28 cellular contexts compared by ENCODE assay signal in the genomic region with DNA sequence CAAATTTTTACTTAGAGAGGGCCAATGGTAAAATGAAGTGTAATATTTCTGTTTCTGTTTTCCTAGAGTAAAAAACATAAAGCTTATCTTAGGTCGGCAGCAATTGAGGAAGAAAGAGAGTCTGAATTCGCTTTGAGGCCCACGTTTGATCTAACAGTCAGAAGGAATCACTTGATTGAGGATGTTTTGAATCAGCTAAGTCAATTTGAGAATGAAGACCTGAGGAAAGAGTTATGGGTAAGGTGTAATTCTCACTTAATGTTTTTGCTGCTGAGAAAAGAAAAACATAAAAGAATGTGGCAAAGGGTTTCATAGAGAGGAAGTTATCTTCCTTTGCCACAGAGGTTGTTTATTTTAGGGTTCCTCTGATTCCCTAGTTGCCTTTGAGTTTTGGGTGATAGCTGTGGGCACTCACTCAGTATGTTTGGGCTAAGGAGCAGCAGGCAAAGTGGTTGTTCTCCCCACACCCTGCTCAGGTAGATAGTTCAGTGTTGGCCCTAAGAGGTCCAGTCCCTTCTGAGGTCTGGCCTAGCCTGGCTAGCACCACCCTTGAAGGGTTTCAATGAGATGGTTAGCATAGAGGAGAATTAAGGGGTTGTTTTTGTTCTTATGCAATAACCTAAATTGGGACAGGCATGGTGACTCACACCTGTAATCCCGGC. TPM values are rescaled to one million over a fixed set of nuclear protein-coding genes. Genes with fewer than 3 reads are reported as not detected.
A peak's percentile ranks its signal among the peaks of the same experiment; 100 is the strongest.
DNase-seq lines count a peak whose midpoint lies in the region; ATAC-seq and TF ChIP-seq lines count a peak whose summit lies in the region.
"Had no signal": no experiment of that assay in that cellular context is flagged by ENCODE, and none has a peak within 500 bp of the region (broad histone marks: within the 10 kb centered on the region; RNA-seq: fewer than 3 reads in every experiment).

No MANE protein-coding gene starts in this region.

- H3K4me3 ChIP-seq in thyroid gland (replicated peaks in 1 of 3): no peak overlapping the region
- H3K4me3 ChIP-seq: cardiac muscle cell, gastrocnemius medialis, left ventricle myocardium inferior, pancreas, right lobe of liver, tibial artery had no signal

- WGBS in thyroid gland, 2 donors: 76 to 77% methylated on average over 4 of the region's 4 CpGs

- CTCF ChIA-PET in T-cell (lab: Charles Lee): no interaction called here

- TF ChIP-seq POLR2A in thyroid gland (IDR thresholded peaks at IDR 0.05): no peak

- H3K4me3 Mint-ChIP-seq in stimulated activated naive CD8-positive, alpha-beta T cell treated with anti-CD3 and anti-CD28 coated beads, Interleukin-15, amount 100 ng/mL, for 72 hours: no peak overlapping the region
- peak overlapping the region in 1 of 3 donors; percentile 15 for H3K4me3 Mint-ChIP-seq in T-cell
- no peak overlapping the region for H3K4me3 Mint-ChIP-seq in activated naive CD8-positive, alpha-beta T cell
- H3K4me3 Mint-ChIP-seq: activated B cell treated with CpG ODN at 0.5 μM for 24 hours; nephron progenitor cell; stimulated activated naive CD8-positive, alpha-beta T cell treated with anti-CD3 and anti-CD28 coated beads, Interleukin-15, Interleukin-2, amounts not matched to agents 100 ng/mL and 50 ng/mL, for 24 hours had no signal

- no peaks in the 10 kb centered on the region for H3K9me3 ChIP-seq in thyroid gland
- H3K9me3 ChIP-seq: gastrocnemius medialis, left ventricle myocardium inferior, pancreas, right lobe of liver, tibial artery had no signal

- H3K27ac ChIP-seq in thyroid gland: no peak overlapping the region
- H3K27ac ChIP-seq: C4-2B, cardiac muscle cell, gastrocnemius medialis, left ventricle myocardium inferior, pancreas, right lobe of liver, RWPE1, tibial artery had no signal

- no peaks in the 10 kb centered on the region for H3K27me3 Mint-ChIP-seq in stimulated activated naive CD8-positive, alpha-beta T cell treated with anti-CD3 and anti-CD28 coated beads, Interleukin-15, amount 100 ng/mL, for 72 hours
- no peaks in the 10 kb centered on the region for H3K27me3 Mint-ChIP-seq in T-cell
- no peaks in the 10 kb centered on the region for H3K27me3 Mint-ChIP-seq in activated naive CD8-positive, alpha-beta T cell
- H3K27me3 Mint-ChIP-seq: activated B cell treated with CpG ODN at 0.5 μM for 24 hours; stimulated activated naive CD8-positive, alpha-beta T cell treated with anti-CD3 and anti-CD28 coated beads, Interleukin-15, Interleukin-2, amounts not matched to agents 100 ng/mL and 50 ng/mL, for 24 hours had no signal

- H3K27me3 ChIP-seq in thyroid gland: no peaks in the 10 kb centered on the region
- H3K27me3 ChIP-seq: cardiac muscle cell, gastrocnemius medialis, pancreas, right lobe of liver, tibial artery had no signal

- H3K36me3 Mint-ChIP-seq in T-cell: peaks cover 45% of the 10 kb centered on the region
- H3K36me3 Mint-ChIP-seq in activated naive CD8-positive, alpha-beta T cell: peaks cover 8% of the 10 kb centered on the region

- no peaks in the 10 kb centered on the region for H3K4me1 ChIP-seq in thyroid gland
- H3K4me1 ChIP-seq: gastrocnemius medialis, left ventricle myocardium inferior, pancreas, right lobe of liver, tibial artery had no signal

- DNase-seq in stimulated activated naive CD8-positive, alpha-beta T cell treated with anti-CD3 and anti-CD28 coated beads, Interleukin-15, amount 100 ng/mL, for 72 hours: no peak
- DNase-seq in stimulated activated naive CD8-positive, alpha-beta T cell treated with anti-CD3 and anti-CD28 coated beads, Interleukin-15, Interleukin-2, amounts not matched to agents 100 U/mL and 50 U/mL, for 24 hours: no peak
- DNase-seq in T-cell: no peak
- DNase-seq in GM20000 (ENCODE audit: low spot score): no peak
- no peak for DNase-seq in NCI-H1105 (lab: John Stamatoyannopoulos, UW)
- DNase-seq in thyroid gland: no peak
- DNase-seq: activated B cell treated with CpG ODN at 0.5 μM for 24 hours; activated effector memory CD4-positive, alpha-beta T cell treated with Interleukin-2 at 50 U/mL for 16 hours; aorta; EL; gastrocnemius medialis; HCEC 1CT; hippocampal formation; left ventricle myocardium inferior; midbrain; NCI-H1105 treated with DMSO at 0.1 percent for 48 hours; NCI-H2029 treated with DMSO at 0.1 percent for 48 hours; NCI-H2227 treated with DMSO at 0.1 percent for 48 hours; nephron progenitor cell; pancreas; right lobe of liver; tibial artery had no signal

- POLR2A ChIA-PET in T-cell (lab: Charles Lee): no interaction called here

- intact Hi-C loops in thyroid gland (cut with DNase I): no loop called here

- H3K36me3 ChIP-seq in thyroid gland: peaks cover 0 to 2% of the 10 kb centered on the region in 2 donors
- H3K36me3 ChIP-seq: cardiac muscle cell, gastrocnemius medialis, pancreas, right lobe of liver had no signal

- ATAC-seq in stimulated activated naive CD8-positive, alpha-beta T cell treated with anti-CD3 and anti-CD28 coated beads, Interleukin-15, amount 100 ng/mL, for 72 hours: peak; percentile 59
- no peak for ATAC-seq in stimulated activated naive CD8-positive, alpha-beta T cell treated with anti-CD3 and anti-CD28 coated beads, Interleukin-15, Interleukin-2, amounts not matched to agents 100 U/mL and 50 U/mL, for 24 hours
- ATAC-seq in T-cell (replicated peaks in 1 of 4): peak in 2 of 4 experiments; percentile 41 to 43
- ATAC-seq: gastrocnemius medialis, HepG2, pancreas, right lobe of liver had no signal

- no peak for TF ChIP-seq CTCF in GM20000 (IDR thresholded peaks at IDR 0.05; ENCODE audit: extremely low read depth, missing control alignments)
- TF ChIP-seq CTCF in thyroid gland (IDR thresholded peaks at IDR 0.05): no peak

- no peaks in the 10 kb centered on the region for H3K9me3 Mint-ChIP-seq in stimulated activated naive CD8-positive, alpha-beta T cell treated with anti-CD3 and anti-CD28 coated beads, Interleukin-15, amount 100 ng/mL, for 72 hours
- no peaks in the 10 kb centered on the region for H3K9me3 Mint-ChIP-seq in T-cell
- H3K9me3 Mint-ChIP-seq in activated naive CD8-positive, alpha-beta T cell (ENCODE audit: low read depth): no peaks in the 10 kb centered on the region
- H3K9me3 Mint-ChIP-seq: activated B cell treated with CpG ODN at 0.5 μM for 24 hours; nephron progenitor cell; stimulated activated naive CD8-positive, alpha-beta T cell treated with anti-CD3 and anti-CD28 coated beads, Interleukin-15, Interleukin-2, amounts not matched to agents 100 ng/mL and 50 ng/mL, for 24 hours had no signal

- H3K4me1 Mint-ChIP-seq in stimulated activated naive CD8-positive, alpha-beta T cell treated with anti-CD3 and anti-CD28 coated beads, Interleukin-15, amount 100 ng/mL, for 72 hours: peaks cover 15% of the 10 kb centered on the region
- H3K4me1 Mint-ChIP-seq in T-cell: peaks cover 11 to 14% (median 12%) of the 10 kb centered on the region in 3 donors
- H3K4me1 Mint-ChIP-seq in activated naive CD8-positive, alpha-beta T cell (ENCODE audit: low read depth): peaks cover 12% of the 10 kb centered on the region
- H3K4me1 Mint-ChIP-seq: activated B cell treated with CpG ODN at 0.5 μM for 24 hours had no signal

- peak overlapping the region in 1 of 2 donors; percentile 49 for H3K27ac Mint-ChIP-seq in stimulated activated naive CD8-positive, alpha-beta T cell treated with anti-CD3 and anti-CD28 coated beads, Interleukin-15, amount 100 ng/mL, for 72 hours
- peak overlapping the region; percentile 80 to 83 for H3K27ac Mint-ChIP-seq in T-cell
- H3K27ac Mint-ChIP-seq in activated naive CD8-positive, alpha-beta T cell: peak overlapping the region; percentile 11
- H3K27ac Mint-ChIP-seq: activated B cell treated with CpG ODN at 0.5 μM for 24 hours; nephron progenitor cell; stimulated activated naive CD8-positive, alpha-beta T cell treated with anti-CD3 and anti-CD28 coated beads, Interleukin-15, Interleukin-2, amounts not matched to agents 100 ng/mL and 50 ng/mL, for 24 hours had no signal

RNA-seq across cellular contexts. Expression of gene HERC5, which starts 32.3 kb away (rescaled TPM):
- total RNA-seq in T-cell (10 to 100 TPM in 4 of 5 donors, 1 to 10 TPM in 1; 8.1 to 15.5 (median 11.4) TPM), thyroid gland (1 to 10 TPM; 8.1 to 9.7 (median 8.7) TPM)

RNA-seq across cellular contexts. Expression of gene PYURF, which starts 34.3 kb away (rescaled TPM):
- total RNA-seq in T-cell: 10 to 100 TPM; 39.9 to 60.7 (median 53.7) TPM
- total RNA-seq in thyroid gland: 100 to 1,000 TPM in 2 of 4 donors, 10 to 100 TPM in 2; 84.7 to 154 (median 98.0) TPM
